ENCODE assay signal across 9 cellular contexts in the genomic region with DNA sequence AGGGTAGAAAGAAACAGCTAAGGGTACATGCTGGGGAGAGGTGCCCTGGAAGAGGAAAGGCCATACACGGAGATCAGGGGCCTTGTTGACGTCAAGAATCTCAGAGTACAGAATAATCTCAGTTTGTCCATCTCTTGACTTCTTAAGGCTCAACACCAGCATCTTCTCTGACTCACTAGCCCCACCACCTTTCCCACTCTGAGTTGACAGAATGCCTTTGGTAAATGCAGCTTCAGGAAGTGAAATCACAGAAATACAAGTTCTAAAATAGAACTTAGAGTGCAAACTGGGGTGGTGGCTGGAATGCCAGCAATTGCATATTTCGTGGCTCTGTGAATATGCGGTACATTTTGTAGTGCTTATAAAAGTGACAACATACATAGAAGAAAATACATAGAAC. TPM values are rescaled to one million over a fixed set of nuclear protein-coding genes. Genes with fewer than 3 reads are reported as not detected.
DNase-seq lines count a peak whose midpoint lies in the region; ATAC-seq, FAIRE-seq and TF ChIP-seq lines count a peak whose summit lies in the region.
"Had no signal": no experiment of that assay in that cellular context is flagged by ENCODE, and none has a peak within 500 bp of the region (broad histone marks: within the 10 kb centered on the region; RNA-seq: fewer than 3 reads in every experiment).

No MANE protein-coding gene starts in this region.

- H4K8ac ChIP-seq in mesendoderm (ENCODE audit: low read depth, low read length), result no peak overlapping the region

- no peaks in the 10 kb centered on the region for H3K9me3 ChIP-seq in astrocyte (ENCODE audit: insufficient read depth, low read depth, low read length)

- no peak overlapping the region for H2BK15ac ChIP-seq in mesendoderm (replicated peaks; ENCODE audit: low read depth)

- H3K4me1 ChIP-seq in astrocyte (ENCODE audit: insufficient read depth, low read length), result peaks cover 11% of the 10 kb centered on the region
- H3K4me1 ChIP-seq in mesendoderm (ENCODE audit: control insufficient read depth, low read depth, low read length), result no peaks in the 10 kb centered on the region

- H3K9me3 Mint-ChIP-seq in IgD-negative memory B cell (no peaks in the 10 kb centered on the region), astrocyte (ENCODE audit: unreplicated experiment) (no peaks in the 10 kb centered on the region)
- no peaks in the 10 kb centered on the region for H3K9me3 Mint-ChIP-seq in natural killer cell treated with Interleukin-12 subunit alpha and Interleukin-12 subunit beta and Interleukin-15 and Interleukin-18, amount 100 ng/mL, for 72 hours

- no CpG with 5 or more reads among the region's 4 CpGs for WGBS in mesendoderm (ENCODE audit: extremely low coverage, insufficient coverage, low lambda C conversion rate)

- H4K5ac ChIP-seq in mesendoderm (ENCODE audit: low read length), result no peak overlapping the region

- no peak overlapping the region for H3K4me3 ChIP-seq in astrocyte (ENCODE audit: insufficient read depth, low read depth, low read length)
- no peak overlapping the region for H3K4me3 ChIP-seq in mesendoderm (ENCODE audit: low read length)

- H3K23ac ChIP-seq in mesendoderm (ENCODE audit: low read length), result no peak overlapping the region

- H3K4me2 ChIP-seq in astrocyte (ENCODE audit: low read length) (peak overlapping the region; percentile 93), mesendoderm (ENCODE audit: low read length) (no peak overlapping the region)

- H3K27me3 Mint-ChIP-seq in IgD-negative memory B cell, result peaks cover 4% of the 10 kb centered on the region
- H3K27me3 Mint-ChIP-seq in astrocyte (ENCODE audit: low read depth, unreplicated experiment), result no peaks in the 10 kb centered on the region
- H3K27me3 Mint-ChIP-seq in natural killer cell treated with Interleukin-12 subunit alpha and Interleukin-12 subunit beta and Interleukin-15 and Interleukin-18, amount 100 ng/mL, for 72 hours, result peaks cover 11 to 15% of the 10 kb centered on the region in 2 donors

- H3K27ac ChIP-seq in astrocyte (ENCODE audit: low read depth, low read length), result no peak overlapping the region
- no peak overlapping the region for H3K27ac ChIP-seq in mesendoderm (ENCODE audit: low read depth, low read length)

- in situ Hi-C loops in Caki2 (cut with HindIII; ENCODE audit: low pct_unique_long_range_greater_than_20kb, low sequenced_read_pairs), result no loop called here

- peak overlapping the region; percentile 22 to 99 (median 94) for H3K4me3 Mint-ChIP-seq in IgD-negative memory B cell
- H3K4me3 Mint-ChIP-seq in astrocyte (ENCODE audit: unreplicated experiment), result peak overlapping the region; percentile 91
- peak overlapping the region; percentile 87 for H3K4me3 Mint-ChIP-seq in natural killer cell treated with Interleukin-12 subunit alpha and Interleukin-12 subunit beta and Interleukin-15 and Interleukin-18, amount 100 ng/mL, for 72 hours

- H2AK5ac ChIP-seq in mesendoderm (ENCODE audit: low read length), result no peak overlapping the region

- H3K9ac ChIP-seq in astrocyte (ENCODE audit: low read length), result no peak overlapping the region
- no peak overlapping the region for H3K9ac ChIP-seq in mesendoderm (ENCODE audit: low read length)

- no peak overlapping the region for H2AFZ ChIP-seq in astrocyte (ENCODE audit: low read depth, low read length)

- H4K20me1 ChIP-seq in astrocyte (ENCODE audit: insufficient read depth, low read length), result peaks cover 46% of the 10 kb centered on the region

- DNase-seq in Caki2 (ENCODE audit: low read depth) (peak; percentile 4), astrocyte (ENCODE audit: low read depth) (peak; percentile 34), mesendoderm (no peak), NCI-H187 treated with DMSO at 0.1 percent for 48 hours (lab: John Stamatoyannopoulos, UW) (no peak), globus pallidus (ENCODE audit: low spot score) (no peak)
- no peak for DNase-seq in natural killer cell treated with Interleukin-12 subunit alpha and Interleukin-12 subunit beta and Interleukin-15 and Interleukin-18, amount 100 ng/mL, for 72 hours (ENCODE audit: low spot score)
- DNase-seq: NCI-H345 had no signal

- H3K27ac Mint-ChIP-seq in IgD-negative memory B cell (peak overlapping the region in 1 of 3 donors; percentile 12), astrocyte (ENCODE audit: unreplicated experiment) (peak overlapping the region; percentile 5)
- peak overlapping the region; percentile 7 to 69 for H3K27ac Mint-ChIP-seq in natural killer cell treated with Interleukin-12 subunit alpha and Interleukin-12 subunit beta and Interleukin-15 and Interleukin-18, amount 100 ng/mL, for 72 hours

- peaks cover 2% of the 10 kb centered on the region for H3K36me3 Mint-ChIP-seq in IgD-negative memory B cell
- H3K36me3 Mint-ChIP-seq in astrocyte (ENCODE audit: low read depth, unreplicated experiment), result peaks cover 3% of the 10 kb centered on the region
- peaks cover 12% of the 10 kb centered on the region for H3K36me3 Mint-ChIP-seq in natural killer cell treated with Interleukin-12 subunit alpha and Interleukin-12 subunit beta and Interleukin-15 and Interleukin-18, amount 100 ng/mL, for 72 hours

- H3K27me3 ChIP-seq in astrocyte (ENCODE audit: insufficient read depth, low read length) (peaks cover 5% of the 10 kb centered on the region), mesendoderm (ENCODE audit: insufficient read depth, low read length, poor library complexity) (no peaks in the 10 kb centered on the region)

- H3K36me3 ChIP-seq in astrocyte (ENCODE audit: insufficient read depth, low read length) (no peaks in the 10 kb centered on the region), mesendoderm (ENCODE audit: control insufficient read depth, insufficient read depth, low read length) (no peaks in the 10 kb centered on the region)

- no peak overlapping the region for H3K56ac ChIP-seq in mesendoderm (ENCODE audit: low read length)

- no peak overlapping the region for H2BK120ac ChIP-seq in mesendoderm (ENCODE audit: low read depth, low read length)

- H3K79me2 ChIP-seq in astrocyte (ENCODE audit: insufficient read depth, low read length) (peaks cover 62% of the 10 kb centered on the region), mesendoderm (ENCODE audit: control insufficient read depth, insufficient read depth, low read length) (peaks cover 45% of the 10 kb centered on the region)

- no peak overlapping the region for H3K4ac ChIP-seq in mesendoderm (ENCODE audit: low read depth, low read length)

- H3K79me1 ChIP-seq in mesendoderm (ENCODE audit: low read length), result peaks cover 27% of the 10 kb centered on the region

- no peak for FAIRE-seq in astrocyte (lab: Jason Lieb, UNC)

- H2BK5ac ChIP-seq in mesendoderm (ENCODE audit: low read length), result no peak overlapping the region

- ATAC-seq in natural killer cell treated with Interleukin-12 subunit alpha and Interleukin-12 subunit beta and Interleukin-15 and Interleukin-18, amount 100 ng/mL, for 72 hours, result no peak
- no peak for ATAC-seq in HG02798 (IDR thresholded peaks at IDR 0.05; ENCODE audit: poor library complexity, unreplicated experiment)

- H3K18ac ChIP-seq in mesendoderm (ENCODE audit: low read length), result no peak overlapping the region

- TF ChIP-seq CTCF in astrocyte (IDR thresholded peaks at IDR 0.05; ENCODE audit: insufficient read depth, low read depth, low read length), result no peak

- H3K4me1 Mint-ChIP-seq in IgD-negative memory B cell (peaks cover 19 to 41% (median 30%) of the 10 kb centered on the region in 3 donors), astrocyte (ENCODE audit: low read depth, unreplicated experiment) (peaks cover 19% of the 10 kb centered on the region)
- H3K4me1 Mint-ChIP-seq in natural killer cell treated with Interleukin-12 subunit alpha and Interleukin-12 subunit beta and Interleukin-15 and Interleukin-18, amount 100 ng/mL, for 72 hours (ENCODE audit: low read depth in 2 of 2), result peaks cover 38 to 49% of the 10 kb centered on the region in 2 donors

RNA-seq across cellular contexts. Expression of a gene that starts 1.6 kb away (rescaled TPM):
- total RNA-seq in Caki2 (2014; rRNA removed; shearing (Covaris generic); ENCODE audit: low replicate concordance), result 21.7 and 32.2 TPM in 2 replicates
- polyA plus RNA-seq in IgD-negative memory B cell, result 31.8 TPM
- total RNA-seq in astrocyte, result 25.9 and 27.1 TPM in 2 replicates
- total RNA-seq in natural killer cell treated with Interleukin-12 subunit alpha and Interleukin-12 subunit beta and Interleukin-15 and Interleukin-18, amount 100 ng/mL, for 72 hours, result 10 to 100 TPM; 21.8 to 36.1 TPM
- polyA plus RNA-seq in mesendoderm (2013, experiment 1 of 2), result 21.9 TPM
- polyA plus RNA-seq in mesendoderm (2013, experiment 2 of 2), result 22.2 TPM

Comparison
In these comparisons a context has a peak if more than half of its experiments do, and no peak if none do; other contexts are left out.
1. DNase-seq: peak in Caki2 (single experiment) and astrocyte (single experiment); none in natural killer cell treated with Interleukin-12 subunit alpha and Interleukin-12 subunit beta and Interleukin-15 and Interleukin-18, amount 100 ng/mL, for 72 hours (single experiment), mesendoderm (single experiment), NCI-H187 treated with DMSO at 0.1 percent for 48 hours (single experiment) and globus pallidus (single experiment).
2. Peak in every context shown above with its lines, with median percentiles within 50 percentile points of each other: H3K4me3 Mint-ChIP-seq.